In genomic region chr7:139294951-139295555, GRCh38 we compare ENCODE assay signal across 19 cellular contexts. TPM values are rescaled to one million over a fixed set of nuclear protein-coding genes. Genes with fewer than 3 reads are reported as not detected.
DNase-seq lines count a peak whose midpoint lies in the region; ATAC-seq and TF ChIP-seq lines count a peak whose summit lies in the region.
"Had no signal": no experiment of that assay in that cellular context is flagged by ENCODE, and none has a peak within 500 bp of the region (broad histone marks: within the 10 kb centered on the region; RNA-seq: fewer than 3 reads in every experiment).

No MANE protein-coding gene starts in this region.

- no peak for ATAC-seq in GM21528 (IDR thresholded peaks at IDR 0.05; ENCODE audit: low FRiP score, unreplicated experiment)

- H3K9me3 ChIP-seq in liver (ENCODE audit: control insufficient read depth in 4 of 4, low read length in 3 of 4): no peaks in the 10 kb centered on the region

- no peak overlapping the region for H3K9ac ChIP-seq in liver (ENCODE audit: low read depth in 1 of 2, low read length in 2 of 2)

- peak; percentile 18 for DNase-seq in DMS 273 (lab: John Stamatoyannopoulos, UW; ENCODE audit: unreplicated experiment)
- DNase-seq in DMS 273 treated with DMSO at 0.1 percent for 48 hours (lab: John Stamatoyannopoulos, UW): no peak
- peak; percentile 61 for DNase-seq in amniotic epithelial cell (ENCODE audit: low read depth)
- peak; percentile 75 for DNase-seq in renal cortical epithelial cell (ENCODE audit: low read depth)
- no peak for DNase-seq in NCI-H2107 treated with DMSO at 0.1 percent for 48 hours (lab: John Stamatoyannopoulos, UW; ENCODE audit: unreplicated experiment)
- DNase-seq in activated T-cell treated with anti-CD3 and anti-CD28 coated beads for 4 hours: no peak
- DNase-seq: GF-D8; KG1; NCI-H1417; NCI-H2029; NCI-H2171 treated with DMSO at 0.1 percent for 48 hours; NCI-H446; NCI-H526 treated with DMSO at 0.1 percent for 48 hours; NK-92 treated with Interleukin-12 subunit alpha and Interleukin-12 subunit beta, amount 100 ng/mL, for 24 hours; SHP77 had no signal

- H3K36me3 ChIP-seq in liver (ENCODE audit: control insufficient read depth in 4 of 4, insufficient read depth in 3 of 4, low read depth in 1 of 4, low read length in 3 of 4): peaks cover 0 to 5% (median 4%) of the 10 kb centered on the region in 4 donors

- H3K27me3 ChIP-seq in liver (ENCODE audit: control insufficient read depth in 4 of 4, insufficient read depth in 4 of 4, low read length in 3 of 4): no peaks in the 10 kb centered on the region

- peaks cover 3 to 32% (median 14%) of the 10 kb centered on the region in 4 donors for H3K4me1 ChIP-seq in liver (ENCODE audit: control insufficient read depth in 4 of 4, insufficient read depth in 4 of 4, low read length in 3 of 4)

- no peak for TF ChIP-seq CTCF in liver (IDR thresholded peaks at IDR 0.05; ENCODE audit: low read depth, low read length, missing input control)

- H3K27ac ChIP-seq in liver (ENCODE audit: low read depth in 1 of 2, low read length in 2 of 2): no peak overlapping the region
- H3K27ac ChIP-seq: 22Rv1, SK-N-MC had no signal

- WGBS in liver: 91% methylated on average over 5 of the region's 5 CpGs

- no peak overlapping the region for H3K4me3 ChIP-seq in liver (ENCODE audit: low read depth in 1 of 3, low read length in 3 of 3)
- H3K4me3 ChIP-seq: SK-N-MC had no signal

- no peak for TF ChIP-seq RAD21 in liver (IDR thresholded peaks at IDR 0.05)

TF ChIP-seq in liver, 16 proteins besides CTCF, POLR2A, EP300 and RAD21:
- TF ChIP-seq FOXA1 (IDR thresholded peaks at IDR 0.05) (no peak), TAF1 (conservative IDR thresholded peaks at IDR 0.05) (no peak), HNF4A (conservative IDR thresholded peaks at IDR 0.05) (peak; percentile 16 to 22), FOXA2 (IDR thresholded peaks at IDR 0.05) (no peak), YY1 (IDR thresholded peaks at IDR 0.05) (no peak)
TF ChIP-seq in liver: peak in this region for 1.

RNA-seq across cellular contexts. Expression of gene FMC1, which starts 46.1 kb away (rescaled TPM):
- 10 to 100 TPM in 1 of 2 donors, 1 to 10 TPM in 1; 5.5 to 11.1 TPM for total RNA-seq in liver
- polyA plus RNA-seq in liver: 10 to 100 TPM; 10.0 to 76.3 TPM
- total RNA-seq in renal cortical epithelial cell: 2.2 and 8.7 TPM in 2 replicates

Comparison
In these comparisons a context has a peak if more than half of its experiments do, and no peak if none do; other contexts are left out.
1. DNase-seq: peak in DMS 273 (single experiment), amniotic epithelial cell (single experiment) and renal cortical epithelial cell (single experiment); none in DMS 273 treated with DMSO at 0.1 percent for 48 hours (single experiment), NCI-H2107 treated with DMSO at 0.1 percent for 48 hours (single experiment) and activated T-cell treated with anti-CD3 and anti-CD28 coated beads for 4 hours (single experiment).